Comparison of ENCODE assay signal across 9 cellular contexts in the genomic region with DNA sequence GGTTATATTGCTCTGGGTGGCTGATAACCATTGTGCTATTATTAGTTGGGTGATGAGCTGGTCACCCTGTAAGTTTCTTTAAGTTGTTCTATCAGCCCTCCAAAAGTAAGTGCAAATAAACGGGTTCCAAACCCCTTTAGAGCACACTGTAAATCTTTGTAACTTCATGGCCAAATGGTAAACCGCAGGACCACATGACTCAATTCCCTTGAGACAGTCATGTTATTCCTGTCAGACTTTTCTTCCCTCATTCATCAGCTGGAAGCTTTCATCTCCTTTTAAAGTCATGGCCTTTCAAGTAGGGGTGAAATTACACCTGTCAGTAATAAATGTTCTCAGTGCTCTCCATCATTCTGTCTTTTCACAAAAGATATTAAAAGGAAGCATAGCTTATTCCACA.
A peak's percentile ranks its signal among the peaks of the same experiment; 100 is the strongest.
DNase-seq lines count a peak whose midpoint lies in the region; ATAC-seq and TF ChIP-seq lines count a peak whose summit lies in the region.
"Had no signal": no experiment of that assay in that cellular context is flagged by ENCODE, and none has a peak within 500 bp of the region (broad histone marks: within the 10 kb centered on the region; RNA-seq: fewer than 3 reads in every experiment).

No MANE protein-coding gene starts in this region.

- no peak for TF ChIP-seq POLR2A in GM18505 (IDR thresholded peaks at IDR 0.05; ENCODE audit: borderline replicate concordance, extremely low read depth, insufficient read depth, insufficient read length)

- no peaks in the 10 kb centered on the region for H3K9me3 ChIP-seq in MM.1S (replicated peaks; ENCODE audit: insufficient read depth, low read length)

- no peaks in the 10 kb centered on the region for H3K36me3 Mint-ChIP-seq in activated naive CD8-positive, alpha-beta T cell treated with anti-CD3 and anti-CD28 coated beads for 36 hours

- peaks cover 5% of the 10 kb centered on the region for H3K4me1 Mint-ChIP-seq in activated naive CD8-positive, alpha-beta T cell treated with anti-CD3 and anti-CD28 coated beads for 36 hours

- H2AFZ ChIP-seq in MM.1S (ENCODE audit: low read length) = no peak overlapping the region

- 0 out of 2 replicates have a peak overlapping the region, but pooled peaks have one; percentile 5 for H3K4me2 ChIP-seq in MM.1S (ENCODE audit: low read depth, low read length)
- H3K4me2 ChIP-seq: KMS-11 had no signal

- no peak overlapping the region for H3K9ac ChIP-seq in MM.1S (ENCODE audit: low read length)
- H3K9ac ChIP-seq: KMS-11 had no signal

- TF ChIP-seq CTCF in HFF-Myc (IDR thresholded peaks at IDR 0.05; ENCODE audit: low read depth, low read length, missing control alignments) = no peak
- TF ChIP-seq CTCF in MM.1S (IDR thresholded peaks at IDR 0.05; ENCODE audit: low read length) = no peak

- no peaks in the 10 kb centered on the region for H3K9me2 ChIP-seq in MM.1S (replicated peaks; ENCODE audit: insufficient read depth, low read length)

- H3K4me3 ChIP-seq in HFF-Myc (replicated peaks; ENCODE audit: low read depth, low read length) (no peak overlapping the region), MM.1S (ENCODE audit: low read length) (no peak overlapping the region)

- ATAC-seq in GM18505 (IDR thresholded peaks at IDR 0.05; ENCODE audit: unreplicated experiment) = peak; percentile 80

- no peaks in the 10 kb centered on the region for H3K27me3 Mint-ChIP-seq in activated naive CD8-positive, alpha-beta T cell treated with anti-CD3 and anti-CD28 coated beads for 36 hours

- H3K36me3 ChIP-seq in MM.1S (replicated peaks; ENCODE audit: insufficient read depth, low read length) = no peaks in the 10 kb centered on the region

- no peaks in the 10 kb centered on the region for H4K20me1 ChIP-seq in MM.1S (ENCODE audit: insufficient read depth, low read length)

- peaks cover 4% of the 10 kb centered on the region for H3K9me3 Mint-ChIP-seq in activated naive CD8-positive, alpha-beta T cell treated with anti-CD3 and anti-CD28 coated beads for 36 hours

- H3K27ac Mint-ChIP-seq in activated naive CD8-positive, alpha-beta T cell treated with anti-CD3 and anti-CD28 coated beads for 36 hours = no peak overlapping the region

- H3K4me1 ChIP-seq in MM.1S (ENCODE audit: low read length) = peaks cover 8% of the 10 kb centered on the region; the same call in 1 of the 2 replicates

- no peaks in the 10 kb centered on the region for H3K27me3 ChIP-seq in MM.1S (replicated peaks; ENCODE audit: insufficient read depth, low read length)

- DNase-seq in HFF-Myc (ENCODE audit: extremely low read depth, low read depth) (peak; percentile 9), MM.1S (no peak), left kidney (ENCODE audit: low read depth, low spot score) (peak; percentile 64), GM19240 (ENCODE audit: insufficient read length, low spot score) (no peak), superior temporal gyrus (ENCODE audit: extremely low spot score) (no peak), caudate nucleus (lab: John Stamatoyannopoulos, UW) (no peak)
- no peak for DNase-seq in activated naive CD8-positive, alpha-beta T cell treated with anti-CD3 and anti-CD28 coated beads for 36 hours

- H3F3A ChIP-seq in MM.1S (ENCODE audit: insufficient read depth, low read length) = no peaks in the 10 kb centered on the region

- no peaks in the 10 kb centered on the region for H3K79me2 ChIP-seq in MM.1S (ENCODE audit: low read length)

- H3K27ac ChIP-seq in MM.1S (ENCODE audit: low read length) = no peak overlapping the region
- H3K27ac ChIP-seq in caudate nucleus (ENCODE audit: low read depth, low read length) = no peak overlapping the region
- H3K27ac ChIP-seq: KMS-11 had no signal

- H3K4me3 Mint-ChIP-seq in activated naive CD8-positive, alpha-beta T cell treated with anti-CD3 and anti-CD28 coated beads for 36 hours = no peak overlapping the region

Comparison
In these comparisons a context has a peak if more than half of its experiments do, and no peak if none do; other contexts are left out.
1. DNase-seq: peak in HFF-Myc (single experiment) and left kidney (single experiment); none in MM.1S (single experiment), GM19240 (single experiment), activated naive CD8-positive, alpha-beta T cell treated with anti-CD3 and anti-CD28 coated beads for 36 hours (single experiment), superior temporal gyrus (single experiment) and caudate nucleus (0 of 61).